ENCODE assay signal across 1 cellular context in the genomic region with DNA sequence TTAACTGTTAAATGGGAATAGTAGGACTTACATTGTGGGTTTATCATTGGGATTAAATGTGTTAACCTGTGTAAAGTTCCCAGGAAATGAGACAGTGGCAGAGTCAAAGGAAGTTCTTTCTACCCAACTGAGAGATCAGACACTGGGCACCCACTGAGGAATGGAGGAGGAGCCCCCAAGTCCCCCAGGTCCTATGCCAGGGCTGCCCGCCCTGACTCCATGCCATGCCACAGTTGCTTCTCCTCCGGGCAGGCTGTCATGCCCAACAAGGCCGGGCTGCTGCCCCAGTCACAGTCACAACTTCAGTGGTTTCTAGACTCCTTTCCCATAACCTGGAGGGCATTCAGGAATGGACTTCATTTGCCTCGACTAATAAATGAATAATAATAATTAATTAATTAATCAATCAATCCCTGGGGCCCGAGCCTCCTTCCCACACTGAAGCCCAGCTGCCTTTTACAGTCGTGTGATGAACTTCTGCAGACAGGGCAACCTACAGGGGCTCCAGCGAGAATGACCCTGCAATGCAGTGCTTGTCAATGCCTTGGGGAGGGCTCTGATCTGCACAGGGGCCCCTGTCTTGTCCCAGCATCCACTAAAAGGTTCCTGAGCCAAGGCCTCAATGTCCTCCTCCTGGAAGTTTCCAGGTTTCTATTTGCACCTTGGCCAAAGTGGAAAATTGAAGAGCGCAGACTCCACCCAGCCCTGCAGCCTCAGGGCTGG.
TF ChIP-seq lines count a peak whose summit lies in the region.

No MANE protein-coding gene starts in this region.

TF ChIP-seq in GM12878, 131 proteins besides CTCF, POLR2A, EP300 and RAD21:
- TF ChIP-seq JUNB (IDR thresholded peaks at IDR 0.05) = no peak
- no peak for TF ChIP-seq YY1 (IDR thresholded peaks at IDR 0.05; ENCODE audit: low read depth, low read length)
- TF ChIP-seq, protein P1, sequence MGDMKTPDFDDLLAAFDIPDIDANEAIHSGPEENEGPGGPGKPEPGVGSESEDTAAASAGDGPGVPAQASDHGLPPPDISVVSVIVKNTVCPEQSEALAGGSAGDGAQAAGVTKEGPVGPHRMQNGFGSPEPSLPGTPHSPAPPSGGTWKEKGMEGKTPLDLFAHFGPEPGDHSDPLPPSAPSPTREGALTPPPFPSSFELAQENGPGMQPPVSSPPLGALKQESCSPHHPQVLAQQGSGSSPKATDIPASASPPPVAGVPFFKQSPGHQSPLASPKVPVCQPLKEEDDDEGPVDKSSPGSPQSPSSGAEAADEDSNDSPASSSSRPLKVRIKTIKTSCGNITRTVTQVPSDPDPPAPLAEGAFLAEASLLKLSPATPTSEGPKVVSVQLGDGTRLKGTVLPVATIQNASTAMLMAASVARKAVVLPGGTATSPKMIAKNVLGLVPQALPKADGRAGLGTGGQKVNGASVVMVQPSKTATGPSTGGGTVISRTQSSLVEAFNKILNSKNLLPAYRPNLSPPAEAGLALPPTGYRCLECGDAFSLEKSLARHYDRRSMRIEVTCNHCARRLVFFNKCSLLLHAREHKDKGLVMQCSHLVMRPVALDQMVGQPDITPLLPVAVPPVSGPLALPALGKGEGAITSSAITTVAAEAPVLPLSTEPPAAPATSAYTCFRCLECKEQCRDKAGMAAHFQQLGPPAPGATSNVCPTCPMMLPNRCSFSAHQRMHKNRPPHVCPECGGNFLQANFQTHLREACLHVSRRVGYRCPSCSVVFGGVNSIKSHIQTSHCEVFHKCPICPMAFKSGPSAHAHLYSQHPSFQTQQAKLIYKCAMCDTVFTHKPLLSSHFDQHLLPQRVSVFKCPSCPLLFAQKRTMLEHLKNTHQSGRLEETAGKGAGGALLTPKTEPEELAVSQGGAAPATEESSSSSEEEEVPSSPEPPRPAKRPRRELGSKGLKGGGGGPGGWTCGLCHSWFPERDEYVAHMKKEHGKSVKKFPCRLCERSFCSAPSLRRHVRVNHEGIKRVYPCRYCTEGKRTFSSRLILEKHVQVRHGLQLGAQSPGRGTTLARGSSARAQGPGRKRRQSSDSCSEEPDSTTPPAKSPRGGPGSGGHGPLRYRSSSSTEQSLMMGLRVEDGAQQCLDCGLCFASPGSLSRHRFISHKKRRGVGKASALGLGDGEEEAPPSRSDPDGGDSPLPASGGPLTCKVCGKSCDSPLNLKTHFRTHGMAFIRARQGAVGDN (IDR thresholded peaks at IDR 0.05) = no peak
- no peak for TF ChIP-seq RBBP5 (conservative IDR thresholded peaks at IDR 0.05)
- no peak for TF ChIP-seq NFXL1 (IDR thresholded peaks at IDR 0.05; ENCODE audit: borderline replicate concordance)
- no peak for TF ChIP-seq NFIC (IDR thresholded peaks at IDR 0.05; ENCODE audit: low read depth, low read length)
- no peak for TF ChIP-seq ZZZ3 (IDR thresholded peaks at IDR 0.05; ENCODE audit: control insufficient read depth, insufficient read length, low read depth)
- TF ChIP-seq SP1 (IDR thresholded peaks at IDR 0.05; ENCODE audit: low read depth, low read length) = no peak
- no peak for TF ChIP-seq BCL11A (IDR thresholded peaks at IDR 0.05; ENCODE audit: low read depth, low read length)
- TF ChIP-seq ASH2L (IDR thresholded peaks at IDR 0.05; ENCODE audit: borderline replicate concordance, low read depth) = no peak
- TF ChIP-seq ZSCAN29 (IDR thresholded peaks at IDR 0.05) = no peak
- TF ChIP-seq DPF2 (IDR thresholded peaks at IDR 0.05) = no peak
- TF ChIP-seq JUND (IDR thresholded peaks at IDR 0.05; ENCODE audit: low read depth, low read length) = no peak
- TF ChIP-seq, protein P2, sequence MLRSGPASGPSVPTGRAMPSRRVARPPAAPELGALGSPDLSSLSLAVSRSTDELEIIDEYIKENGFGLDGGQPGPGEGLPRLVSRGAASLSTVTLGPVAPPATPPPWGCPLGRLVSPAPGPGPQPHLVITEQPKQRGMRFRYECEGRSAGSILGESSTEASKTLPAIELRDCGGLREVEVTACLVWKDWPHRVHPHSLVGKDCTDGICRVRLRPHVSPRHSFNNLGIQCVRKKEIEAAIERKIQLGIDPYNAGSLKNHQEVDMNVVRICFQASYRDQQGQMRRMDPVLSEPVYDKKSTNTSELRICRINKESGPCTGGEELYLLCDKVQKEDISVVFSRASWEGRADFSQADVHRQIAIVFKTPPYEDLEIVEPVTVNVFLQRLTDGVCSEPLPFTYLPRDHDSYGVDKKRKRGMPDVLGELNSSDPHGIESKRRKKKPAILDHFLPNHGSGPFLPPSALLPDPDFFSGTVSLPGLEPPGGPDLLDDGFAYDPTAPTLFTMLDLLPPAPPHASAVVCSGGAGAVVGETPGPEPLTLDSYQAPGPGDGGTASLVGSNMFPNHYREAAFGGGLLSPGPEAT (IDR thresholded peaks at IDR 0.05; ENCODE audit: low read depth) = no peak
- TF ChIP-seq MYB (IDR thresholded peaks at IDR 0.05; ENCODE audit: borderline replicate concordance, low read depth, low read length) = no peak
- no peak for TF ChIP-seq CBX5 (IDR thresholded peaks at IDR 0.05; ENCODE audit: low read depth)
- no peak for TF ChIP-seq LARP7 (IDR thresholded peaks at IDR 0.05)
- TF ChIP-seq ZBED1 (IDR thresholded peaks at IDR 0.05; ENCODE audit: borderline replicate concordance) = no peak
- no peak for TF ChIP-seq HDAC6 (IDR thresholded peaks at IDR 0.05; ENCODE audit: unreplicated experiment)
